ENCODE assay signal across 8 cellular contexts in genomic region chr3:44476963-44477311, GRCh38. TPM values are rescaled to one million over a fixed set of nuclear protein-coding genes. Genes with fewer than 3 reads are reported as not detected.
DNase-seq lines count a peak whose midpoint lies in the region; ATAC-seq, FAIRE-seq and TF ChIP-seq lines count a peak whose summit lies in the region.

No MANE protein-coding gene starts in this region.

- TF ChIP-seq RAD21 in H1 (IDR thresholded peaks at IDR 0.05 in 1 of 2, conservative IDR thresholded peaks at IDR 0.05 in 1 of 2; ENCODE audit: low read depth in 2 of 2, low read length in 2 of 2), result no peak

- H3K18ac ChIP-seq in H1 (ENCODE audit: extremely low read depth, low read length), result no peak overlapping the region

- no peak overlapping the region for H2BK20ac ChIP-seq in H1 (ENCODE audit: low read length)

- peak overlapping the region; percentile 64 for H2AFZ ChIP-seq in MM.1S (ENCODE audit: low read length)
- no peak overlapping the region for H2AFZ ChIP-seq in H1 (ENCODE audit: low read length)

- H4K91ac ChIP-seq in H1 (replicated peaks; ENCODE audit: insufficient read length, low read length), result no peak overlapping the region

- DNase-seq in MM.1S (no peak), H1 (ENCODE audit: low read depth in 1 of 2, low spot score in 2 of 2) (no peak), neural crest cell (ENCODE audit: low read depth, low spot score) (no peak), Kasumi-1 (lab: John Stamatoyannopoulos, UW) (no peak)
- DNase-seq in activated effector memory CD4-positive, alpha-beta T cell treated with anti-CD3 and anti-CD28 coated beads, Interleukin-2, amount 50 U/mL, for 16 hours, result no peak

- no peak overlapping the region for H2BK15ac ChIP-seq in H1 (ENCODE audit: low read length)

- H3K23me2 ChIP-seq in H1 (ENCODE audit: low read depth, low read length), result peaks cover 4% of the 10 kb centered on the region; the same call in 1 of the 2 replicates

- no peak overlapping the region for H2BK12ac ChIP-seq in H1 (ENCODE audit: low read depth, low read length)

- no peaks in the 10 kb centered on the region for H3F3A ChIP-seq in MM.1S (ENCODE audit: insufficient read depth, low read length)

- peak overlapping the region; percentile 71 for H3K27ac ChIP-seq in C4-2B
- H3K27ac ChIP-seq in MM.1S (ENCODE audit: low read length), result no peak overlapping the region
- H3K27ac ChIP-seq in H1 (ENCODE audit: low read depth, low read length), result no peak overlapping the region

- no peaks in the 10 kb centered on the region for H3K27me3 Mint-ChIP-seq in neural crest cell (ENCODE audit: low read depth)

- H3K9me3 ChIP-seq in MM.1S (replicated peaks; ENCODE audit: insufficient read depth, low read length), result no peaks in the 10 kb centered on the region
- H3K9me3 ChIP-seq in H1 (ENCODE audit: insufficient read depth in 2 of 2, low read depth in 1 of 2, low read length in 1 of 2), result no peaks in the 10 kb centered on the region

- no peaks in the 10 kb centered on the region for H3K9me2 ChIP-seq in MM.1S (replicated peaks; ENCODE audit: insufficient read depth, low read length)

- ATAC-seq in HG02798 (IDR thresholded peaks at IDR 0.05; ENCODE audit: poor library complexity, unreplicated experiment) (no peak), GM18517 (IDR thresholded peaks at IDR 0.05; ENCODE audit: unreplicated experiment) (no peak)

- H3K14ac ChIP-seq in H1 (ENCODE audit: insufficient read length), result no peak overlapping the region

- H2BK5ac ChIP-seq in H1 (ENCODE audit: low read depth, low read length), result no peak overlapping the region

- H3K79me2 ChIP-seq in MM.1S (ENCODE audit: low read length) (peaks cover 38% of the 10 kb centered on the region), H1 (ENCODE audit: control insufficient read depth in 1 of 2, insufficient read depth in 2 of 2, low read length in 2 of 2) (peaks cover 0 to 42% of the 10 kb centered on the region in 2 experiments; a peak in 2 of 4 replicates)

- CTCF ChIA-PET in H1 (lab: Charles Lee; ENCODE audit: partially characterized antibody), result no interaction called here

- no peak for TF ChIP-seq CTCF in C4-2B (conservative IDR thresholded peaks at IDR 0.05)
- no peak for TF ChIP-seq CTCF in MM.1S (IDR thresholded peaks at IDR 0.05; ENCODE audit: low read length)
- TF ChIP-seq CTCF in H1 (IDR thresholded peaks at IDR 0.05; ENCODE audit: control extremely low read depth in 1 of 3, insufficient read depth in 1 of 3, low read depth in 1 of 3, low read length in 3 of 3), result no peak
- no peak for TF ChIP-seq CTCF in neural crest cell (conservative IDR thresholded peaks at IDR 0.05)

- H3K4me3 Mint-ChIP-seq in neural crest cell, result peak overlapping the region; percentile 98

- H4K5ac ChIP-seq in H1 (ENCODE audit: insufficient read length, low read depth, low read length), result no peak overlapping the region

- H3K9ac ChIP-seq in MM.1S (ENCODE audit: low read length) (peak overlapping the region; percentile 38; the same call in 1 of the 2 replicates), H1 (replicated peaks in 1 of 4; ENCODE audit: extremely low read depth in 1 of 4, low read depth in 3 of 4, low read length in 3 of 4) (peak overlapping the region in 2 of 4 experiments; percentile 47 to 50; a peak in 2 of 7 replicates)

- peak overlapping the region; percentile 62 for H3K4me3 ChIP-seq in MM.1S (ENCODE audit: low read length)
- H3K4me3 ChIP-seq in H1 (ENCODE audit: extremely low read depth in 1 of 4, insufficient read depth in 2 of 4, low read depth in 3 of 4, low read length in 4 of 4), result peak overlapping the region; percentile 60 to 96 (median 72)

- no peaks in the 10 kb centered on the region for H3K36me3 Mint-ChIP-seq in neural crest cell (ENCODE audit: low read depth)

- H3K23ac ChIP-seq in H1 (ENCODE audit: insufficient read length), result no peak overlapping the region

- H3K56ac ChIP-seq in H1 (replicated peaks; ENCODE audit: insufficient read length, low read depth, low read length), result no peak overlapping the region

- H3K36me3 ChIP-seq in MM.1S (replicated peaks; ENCODE audit: insufficient read depth, low read length) (no peaks in the 10 kb centered on the region), H1 (ENCODE audit: control insufficient read depth in 2 of 4, insufficient read depth in 4 of 4, low read length in 3 of 4) (no peaks in the 10 kb centered on the region)

- no peak overlapping the region for H2AK5ac ChIP-seq in H1 (ENCODE audit: low read depth, low read length)

- H3K79me1 ChIP-seq in H1 (ENCODE audit: low read depth, low read length), result no peaks in the 10 kb centered on the region; the same call in 1 of the 2 replicates

- H3K4me1 Mint-ChIP-seq in neural crest cell, result peaks cover 40% of the 10 kb centered on the region

- no peak for FAIRE-seq in H1 (lab: Jason Lieb, UNC)

- no peaks in the 10 kb centered on the region for H3K27me3 ChIP-seq in MM.1S (replicated peaks; ENCODE audit: insufficient read depth, low read length)
- peaks cover 0 to 3% (median 0%) of the 10 kb centered on the region in 4 experiments; a peak in 2 of 7 replicates for H3K27me3 ChIP-seq in H1 (replicated peaks in 1 of 4; ENCODE audit: control insufficient read depth in 3 of 4, extremely low read depth in 1 of 4, insufficient read depth in 3 of 4, low read length in 3 of 4)

- no peak for TF ChIP-seq EP300 in H1 (IDR thresholded peaks at IDR 0.05; ENCODE audit: borderline replicate concordance in 1 of 2, low read depth in 2 of 2, low read length in 2 of 2)

- H3K4me2 ChIP-seq in MM.1S (ENCODE audit: low read depth, low read length), result peak overlapping the region; percentile 87
- peak overlapping the region; percentile 52 to 69 for H3K4me2 ChIP-seq in H1 (ENCODE audit: insufficient read depth in 1 of 2, low read depth in 2 of 2, low read length in 2 of 2)

- H3K4me1 ChIP-seq in MM.1S (ENCODE audit: low read length), result no peaks in the 10 kb centered on the region
- no peaks in the 10 kb centered on the region; a peak in 3 of 7 replicates for H3K4me1 ChIP-seq in H1 (replicated peaks in 1 of 4; ENCODE audit: control insufficient read depth in 3 of 4, insufficient read depth in 4 of 4, low read length in 3 of 4)

- no peaks in the 10 kb centered on the region for H3K9me3 Mint-ChIP-seq in neural crest cell

- POLR2A ChIA-PET in H1 (lab: Charles Lee; ENCODE audit: partially characterized antibody), result interaction anchor here (0.7 kb wide), 1 partner anchor 9 kb away, joined by 3 read pairs; no protein-coding TSS in a partner anchor

- peak overlapping the region; percentile 8 for H3K27ac Mint-ChIP-seq in neural crest cell (ENCODE audit: unreplicated experiment)

- TF ChIP-seq POLR2A in H1 (IDR thresholded peaks at IDR 0.05; ENCODE audit: control extremely low read depth in 1 of 2, low read depth in 2 of 2, low read length in 2 of 2), result no peak

- 13% methylated on average over 5 of the region's 5 CpGs; no CpG with 5 or more reads in 1 of the 2 experiments for WGBS in H1 (ENCODE audit: extremely low coverage in 1 of 2, insufficient coverage in 1 of 2, insufficient read length in 1 of 2, insufficient replicate concordance in 2 of 2, low coverage in 1 of 2, low lambda C conversion rate in 2 of 2, missing lambda C conversion rate in 1 of 2), 2 experiments

- no peak overlapping the region for H3K4ac ChIP-seq in H1 (replicated peaks; ENCODE audit: insufficient read length, low read depth, low read length)

- H4K20me1 ChIP-seq in MM.1S (ENCODE audit: insufficient read depth, low read length) (no peaks in the 10 kb centered on the region), H1 (replicated peaks in 1 of 2; ENCODE audit: control insufficient read depth in 1 of 2, insufficient read depth in 2 of 2, low read length in 2 of 2) (no peaks in the 10 kb centered on the region)

- no peak overlapping the region for H2BK120ac ChIP-seq in H1 (replicated peaks; ENCODE audit: low read depth, low read length)

- no peak overlapping the region for H4K8ac ChIP-seq in H1 (ENCODE audit: extremely low read depth, insufficient read depth, low read length)

TF ChIP-seq in H1, 55 proteins besides CTCF, POLR2A, EP300 and RAD21 (continues in another document):
- no peak for TF ChIP-seq CEBPB (IDR thresholded peaks at IDR 0.05; ENCODE audit: low read depth, low read length)
- TF ChIP-seq TCF12 (IDR thresholded peaks at IDR 0.05; ENCODE audit: low read depth, low read length), result no peak
- TF ChIP-seq USF2 (IDR thresholded peaks at IDR 0.05; ENCODE audit: low read length), result no peak
- TF ChIP-seq ZNF274 (IDR thresholded peaks at IDR 0.05; ENCODE audit: borderline replicate concordance, extremely low read depth, low read length), result no peak
- TF ChIP-seq HDAC6 (IDR thresholded peaks at IDR 0.05; ENCODE audit: low read depth, low read length), result no peak
- TF ChIP-seq SUZ12 (IDR thresholded peaks at IDR 0.05; ENCODE audit: low read length), result no peak
- TF ChIP-seq SP2 (IDR thresholded peaks at IDR 0.05; ENCODE audit: low read length), result no peak
- TF ChIP-seq RXRA (IDR thresholded peaks at IDR 0.05; ENCODE audit: insufficient read depth, low read depth, low read length), result no peak
- no peak for TF ChIP-seq RNF2 (IDR thresholded peaks at IDR 0.05; ENCODE audit: borderline replicate concordance, low read depth, low read length, missing control alignments, poor library complexity, severe bottlenecking)
- TF ChIP-seq BCL11A (IDR thresholded peaks at IDR 0.05; ENCODE audit: low read depth in 2 of 2, low read length in 2 of 2), result no peak
- TF ChIP-seq ATF3 (IDR thresholded peaks at IDR 0.05; ENCODE audit: insufficient read depth, low read depth, low read length), result no peak

RNA-seq across cellular contexts. Expression of gene ZNF445, which starts 0.5 kb away (rescaled TPM):
- 25.4 and 26.3 TPM in 2 replicates for total RNA-seq in H1 (2021; fragmentation: NEBNext Ultra II Directional; extraction: Animal tissue kit (Norgen Biotek cat#: 25700))
- polyA plus RNA-seq in H1 (2011; rRNA removed), result 3.3 and 3.8 TPM in 2 replicates
- polyA plus RNA-seq in H1 (2011; cell fraction: cytosol; rRNA removed), result 4.4 TPM
- 10.3 TPM for polyA plus RNA-seq in H1 (2011; cell fraction: nucleus; rRNA removed)
- 7.7 to 9.7 TPM (median 8.7 TPM) in 4 replicates for polyA plus RNA-seq in H1 (2012, experiment 1 of 2)
- polyA plus RNA-seq in H1 (2012, experiment 2 of 2), result 0.76 TPM
- 7.0 TPM for polyA plus RNA-seq in H1 (2013, experiment 1 of 2)
- polyA plus RNA-seq in H1 (2013, experiment 2 of 2), result 5.9 TPM
- 20.1 and 20.5 TPM in 2 replicates for polyA minus RNA-seq in H1 (2011; rRNA and poly(A)+ RNA removed)
- polyA minus RNA-seq in H1 (2011; cell fraction: cytosol; rRNA and poly(A)+ RNA removed), result 7.9 TPM
- polyA minus RNA-seq in H1 (2011; cell fraction: nucleus; rRNA and poly(A)+ RNA removed), result 13.7 TPM
- total RNA-seq in neural crest cell, result 46.1 and 49.0 TPM in 2 replicates
